In genomic region chr3:55515550-55516246, GRCh38 we compare ENCODE assay signal across 20 cellular contexts. TPM values are rescaled to one million over a fixed set of nuclear protein-coding genes. Genes with fewer than 3 reads are reported as not detected.
DNase-seq lines count a peak whose midpoint lies in the region; ATAC-seq and TF ChIP-seq lines count a peak whose summit lies in the region.
"Had no signal": no experiment of that assay in that cellular context is flagged by ENCODE, and none has a peak within 500 bp of the region (broad histone marks: within the 10 kb centered on the region; RNA-seq: fewer than 3 reads in every experiment).

No MANE protein-coding gene starts in this region.

- H3K9me2 ChIP-seq in SK-N-SH: no peaks in the 10 kb centered on the region

- H3K27ac ChIP-seq in SK-N-SH (ENCODE audit: low read depth in 2 of 2, low read length in 1 of 2): no peak overlapping the region
- H3K27ac ChIP-seq in mesenchymal stem cell (ENCODE audit: low read length, poor library complexity, severe bottlenecking): no peak overlapping the region
- H3K27ac ChIP-seq: 22Rv1, A549, C4-2B had no signal

- no peak overlapping the region for H2BK15ac ChIP-seq in mesenchymal stem cell (ENCODE audit: low read depth, poor library complexity, severe bottlenecking)

- H3K4me3 ChIP-seq in SK-N-SH (ENCODE audit: low read depth in 2 of 2, low read length in 1 of 2): no peak overlapping the region
- no peak overlapping the region for H3K4me3 ChIP-seq in mesenchymal stem cell (ENCODE audit: insufficient read depth in 1 of 2, low read depth in 1 of 2, low read length in 2 of 2)
- no peak overlapping the region for H3K4me3 ChIP-seq in H7 (ENCODE audit: insufficient read depth, low read depth, low read length)
- H3K4me3 ChIP-seq: A549, HAP-1 had no signal

- H3K4me3 Mint-ChIP-seq in type B pancreatic cell: peak overlapping the region; percentile 26
- H3K4me3 Mint-ChIP-seq: CD4-positive, alpha-beta memory T cell; HFFc6 had no signal

- H3F3A ChIP-seq in SK-N-SH (replicated peaks; ENCODE audit: insufficient read depth): peaks cover 7% of the 10 kb centered on the region

- ATAC-seq in SK-N-SH treated with all-trans-retinoic acid at 6 μM for 48 hours: no peak
- ATAC-seq: A549 had no signal

- peaks cover 61% of the 10 kb centered on the region for H3K4me1 Mint-ChIP-seq in type B pancreatic cell (ENCODE audit: unreplicated experiment)
- H3K4me1 Mint-ChIP-seq: CD4-positive, alpha-beta memory T cell had no signal

- peak overlapping the region in 1 of 2 experiments; percentile 29 for H2BK12ac ChIP-seq in mesenchymal stem cell (ENCODE audit: low read length in 2 of 2)

- CTCF ChIA-PET in SK-N-SH (lab: Yijun Ruan, JAX): interaction anchor here (0.6 to 1.8 kb wide), 5 partner anchors 8 to 736 kb away, joined by 3 to 4 read pairs (median 3); no protein-coding TSS in a partner anchor

- no peak overlapping the region for H3K4ac ChIP-seq in mesenchymal stem cell (ENCODE audit: low read depth in 1 of 2, low read length in 2 of 2)

- H2AFZ ChIP-seq in SK-N-SH (ENCODE audit: low read depth) (no peak overlapping the region), mesenchymal stem cell (ENCODE audit: low read depth, low read length) (peak overlapping the region; percentile 43)

- H3K14ac ChIP-seq in mesenchymal stem cell (ENCODE audit: low read length in 2 of 2): no peak overlapping the region

- no peak overlapping the region for H4K91ac ChIP-seq in mesenchymal stem cell (ENCODE audit: low read length)

- no peak overlapping the region for H3K18ac ChIP-seq in mesenchymal stem cell (ENCODE audit: low read depth in 1 of 2, low read length in 2 of 2)

- no peak for TF ChIP-seq EP300 in SK-N-SH (IDR thresholded peaks at IDR 0.05; ENCODE audit: borderline replicate concordance in 1 of 2, low read depth in 1 of 2, low read length in 1 of 2)

- no peaks in the 10 kb centered on the region for H3K79me2 ChIP-seq in SK-N-SH (ENCODE audit: insufficient read depth)

- no peak for TF ChIP-seq RAD21 in SK-N-SH (IDR thresholded peaks at IDR 0.05; ENCODE audit: low read length)

- H3K4me1 ChIP-seq in SK-N-SH (ENCODE audit: control insufficient read depth in 1 of 2, insufficient read depth in 2 of 2, low read depth in 1 of 2, low read length in 1 of 2) (peaks cover 6% of the 10 kb centered on the region in 2 experiments; a peak in 2 of 4 replicates), mesenchymal stem cell (ENCODE audit: control insufficient read depth, insufficient read depth, low read depth, low read length) (peaks cover 13% of the 10 kb centered on the region)

- H3K9me3 ChIP-seq in SK-N-SH (no peaks in the 10 kb centered on the region), mesenchymal stem cell (ENCODE audit: control insufficient read depth, low read length) (no peaks in the 10 kb centered on the region)
- H3K9me3 ChIP-seq: A549, HAP-1 had no signal

- H3K36me3 Mint-ChIP-seq in type B pancreatic cell: no peaks in the 10 kb centered on the region
- H3K36me3 Mint-ChIP-seq: CD4-positive, alpha-beta memory T cell had no signal

- H3K27ac Mint-ChIP-seq in type B pancreatic cell: no peak overlapping the region
- H3K27ac Mint-ChIP-seq: CD4-positive, alpha-beta memory T cell; HFFc6 had no signal

- H2BK5ac ChIP-seq in mesenchymal stem cell (ENCODE audit: low read depth, low read length, poor library complexity, severe bottlenecking): no peak overlapping the region

- TF ChIP-seq CTCF in SK-N-SH (IDR thresholded peaks at IDR 0.05) (no peak), type B pancreatic cell (conservative IDR thresholded peaks at IDR 0.05) (no peak)

- POLR2A ChIA-PET in SK-N-SH (lab: Yijun Ruan, JAX): no interaction called here

- peaks cover 8% of the 10 kb centered on the region for H3K27me3 Mint-ChIP-seq in type B pancreatic cell
- H3K27me3 Mint-ChIP-seq: CD4-positive, alpha-beta memory T cell had no signal

- no peak overlapping the region for H3K23ac ChIP-seq in mesenchymal stem cell (ENCODE audit: low read length in 2 of 2)

- no peak overlapping the region for H3K4me2 ChIP-seq in SK-N-SH
- peak overlapping the region; percentile 5 for H3K4me2 ChIP-seq in mesenchymal stem cell (ENCODE audit: low read length, poor library complexity, severe bottlenecking)
- H3K4me2 ChIP-seq: A549 had no signal

- DNase-seq in SK-N-SH: peak; percentile 22
- peak; percentile 79 for DNase-seq in NCI-H69 (lab: John Stamatoyannopoulos, UW)
- DNase-seq in mesenchymal stem cell: no peak
- no peak for DNase-seq in type B pancreatic cell (ENCODE audit: extremely low spot score, unreplicated experiment)
- no peak for DNase-seq in COLO829 (ENCODE audit: low spot score)
- no peak for DNase-seq in H7
- no peak for DNase-seq in activated CD8-positive, alpha-beta memory T cell treated with anti-CD3 and anti-CD28 coated beads, Interleukin-2, amount 50 U/mL, for 4 hours
- DNase-seq: AML-193; Calu3; CD4-positive, alpha-beta memory T cell; DMS79 treated with DMSO at 0.1 percent for 48 hours; GF-D8; GOT3; HFFc6; IMR-90 had no signal

- no peaks in the 10 kb centered on the region for H3K79me1 ChIP-seq in mesenchymal stem cell (replicated peaks; ENCODE audit: low read length, poor library complexity, severe bottlenecking)

- H2AK5ac ChIP-seq in mesenchymal stem cell (ENCODE audit: low read length, severe bottlenecking): no peak overlapping the region

- no peak overlapping the region for H3K9ac ChIP-seq in SK-N-SH
- no peak overlapping the region for H3K9ac ChIP-seq in mesenchymal stem cell (ENCODE audit: low read length)

- H4K20me1 ChIP-seq in SK-N-SH (ENCODE audit: insufficient read depth): no peaks in the 10 kb centered on the region

- H3K27me3 ChIP-seq in SK-N-SH (ENCODE audit: insufficient read depth): no peaks in the 10 kb centered on the region
- peaks cover 9 to 32% of the 10 kb centered on the region in 2 experiments for H3K27me3 ChIP-seq in mesenchymal stem cell (ENCODE audit: control insufficient read depth in 1 of 2, insufficient read depth in 1 of 2, low read length in 2 of 2)
- H3K27me3 ChIP-seq in H7 (ENCODE audit: control insufficient read depth, insufficient read depth, low read length): no peaks in the 10 kb centered on the region

- no peak overlapping the region for H2BK120ac ChIP-seq in mesenchymal stem cell (ENCODE audit: low read depth, low read length)

- WGBS in SK-N-SH (ENCODE audit: low lambda C conversion rate): 45% methylated on average over 14 of the region's 14 CpGs
- 64% methylated on average over 10 of the region's 14 CpGs for WGBS in mesenchymal stem cell

- H4K8ac ChIP-seq in mesenchymal stem cell (ENCODE audit: low read length): no peak overlapping the region

- H3K9me3 Mint-ChIP-seq in type B pancreatic cell: no peaks in the 10 kb centered on the region
- H3K9me3 Mint-ChIP-seq: HFFc6 had no signal

- H3K36me3 ChIP-seq in SK-N-SH (replicated peaks in 1 of 2; ENCODE audit: control insufficient read depth in 1 of 2, insufficient read depth in 2 of 2, low read length in 1 of 2): no peaks in the 10 kb centered on the region
- no peaks in the 10 kb centered on the region for H3K36me3 ChIP-seq in mesenchymal stem cell (ENCODE audit: control insufficient read depth in 1 of 2, insufficient read depth in 2 of 2, low read depth in 1 of 2, low read length in 2 of 2)
- no peaks in the 10 kb centered on the region for H3K36me3 ChIP-seq in H7 (replicated peaks; ENCODE audit: control insufficient read depth, insufficient read depth, low read length)
- H3K36me3 ChIP-seq: HAP-1 had no signal

TF ChIP-seq in SK-N-SH, 30 proteins besides CTCF, POLR2A, EP300 and RAD21:
- TF ChIP-seq, protein P1, sequence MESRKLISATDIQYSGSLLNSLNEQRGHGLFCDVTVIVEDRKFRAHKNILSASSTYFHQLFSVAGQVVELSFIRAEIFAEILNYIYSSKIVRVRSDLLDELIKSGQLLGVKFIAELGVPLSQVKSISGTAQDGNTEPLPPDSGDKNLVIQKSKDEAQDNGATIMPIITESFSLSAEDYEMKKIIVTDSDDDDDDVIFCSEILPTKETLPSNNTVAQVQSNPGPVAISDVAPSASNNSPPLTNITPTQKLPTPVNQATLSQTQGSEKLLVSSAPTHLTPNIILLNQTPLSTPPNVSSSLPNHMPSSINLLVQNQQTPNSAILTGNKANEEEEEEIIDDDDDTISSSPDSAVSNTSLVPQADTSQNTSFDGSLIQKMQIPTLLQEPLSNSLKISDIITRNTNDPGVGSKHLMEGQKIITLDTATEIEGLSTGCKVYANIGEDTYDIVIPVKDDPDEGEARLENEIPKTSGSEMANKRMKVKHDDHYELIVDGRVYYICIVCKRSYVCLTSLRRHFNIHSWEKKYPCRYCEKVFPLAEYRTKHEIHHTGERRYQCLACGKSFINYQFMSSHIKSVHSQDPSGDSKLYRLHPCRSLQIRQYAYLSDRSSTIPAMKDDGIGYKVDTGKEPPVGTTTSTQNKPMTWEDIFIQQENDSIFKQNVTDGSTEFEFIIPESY (IDR thresholded peaks at IDR 0.05; ENCODE audit: borderline replicate concordance, low read depth): no peak
- peak; percentile 49; the same call in 1 of the 2 replicates for TF ChIP-seq MXI1 (IDR thresholded peaks at IDR 0.05; ENCODE audit: low read depth, low read length)
- no peak for TF ChIP-seq NRF1 (IDR thresholded peaks at IDR 0.05; ENCODE audit: low read depth, low read length)

TF ChIP-seq in SK-N-SH treated with all-trans-retinoic acid at 6 μM for 48 hours, 23 proteins besides CTCF, POLR2A, EP300 and RAD21:
- TF ChIP-seq SNAI2 (CRISPR knock-in tag; IDR thresholded peaks at IDR 0.05): no peak
- TF ChIP-seq ZC3H10 (CRISPR knock-in tag; IDR thresholded peaks at IDR 0.05): no peak
- no peak for TF ChIP-seq TCF4 (CRISPR knock-in tag; IDR thresholded peaks at IDR 0.05; ENCODE audit: borderline replicate concordance)
- TF ChIP-seq ZNF70 (CRISPR knock-in tag; IDR thresholded peaks at IDR 0.05): no peak
- TF ChIP-seq CSDC2 (CRISPR knock-in tag; IDR thresholded peaks at IDR 0.05): no peak
- TF ChIP-seq, protein P2, sequence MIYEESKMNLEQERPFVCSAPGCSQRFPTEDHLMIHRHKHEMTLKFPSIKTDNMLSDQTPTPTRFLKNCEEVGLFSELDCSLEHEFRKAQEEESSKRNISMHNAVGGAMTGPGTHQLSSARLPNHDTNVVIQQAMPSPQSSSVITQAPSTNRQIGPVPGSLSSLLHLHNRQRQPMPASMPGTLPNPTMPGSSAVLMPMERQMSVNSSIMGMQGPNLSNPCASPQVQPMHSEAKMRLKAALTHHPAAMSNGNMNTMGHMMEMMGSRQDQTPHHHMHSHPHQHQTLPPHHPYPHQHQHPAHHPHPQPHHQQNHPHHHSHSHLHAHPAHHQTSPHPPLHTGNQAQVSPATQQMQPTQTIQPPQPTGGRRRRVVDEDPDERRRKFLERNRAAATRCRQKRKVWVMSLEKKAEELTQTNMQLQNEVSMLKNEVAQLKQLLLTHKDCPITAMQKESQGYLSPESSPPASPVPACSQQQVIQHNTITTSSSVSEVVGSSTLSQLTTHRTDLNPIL (CRISPR knock-in tag; IDR thresholded peaks at IDR 0.05; ENCODE audit: low read depth): no peak
- TF ChIP-seq ZNF8 (CRISPR knock-in tag; IDR thresholded peaks at IDR 0.05): no peak
TF ChIP-seq in SK-N-SH treated with all-trans-retinoic acid at 6 μM for 48 hours: peak in this region for 0.

RNA-seq across cellular contexts. Expression of gene WNT5A, which starts 28.6 kb away (rescaled TPM):
- polyA plus RNA-seq in SK-N-SH (2012; rRNA removed): 27.1 and 30.7 TPM in 2 replicates
- polyA plus RNA-seq in SK-N-SH (2012; cell fraction: cytosol; rRNA removed): 13.5 and 23.5 TPM in 2 replicates
- polyA plus RNA-seq in SK-N-SH (2012; cell fraction: nucleus; rRNA removed): 57.8 and 62.1 TPM in 2 replicates
- 239 TPM for polyA plus RNA-seq in mesenchymal stem cell (2013, experiment 1 of 2)
- polyA plus RNA-seq in mesenchymal stem cell (2013, experiment 2 of 2): 239 TPM
- 62.0 and 99.3 TPM in 2 replicates for total RNA-seq in type B pancreatic cell (ENCODE audit: low replicate concordance)
- total RNA-seq in H7 (2014; rRNA removed; shearing (Covaris generic)): 11.5 and 15.7 TPM in 2 replicates
- polyA plus RNA-seq: CD4-positive, alpha-beta memory T cell had no signal

Comparison
In these comparisons a context has a peak if more than half of its experiments do, and no peak if none do; other contexts are left out.
1. DNase-seq: peak in SK-N-SH (single experiment) and NCI-H69 (single experiment); none in mesenchymal stem cell (single experiment), type B pancreatic cell (single experiment), COLO829 (single experiment), H7 (single experiment) and activated CD8-positive, alpha-beta memory T cell treated with anti-CD3 and anti-CD28 coated beads, Interleukin-2, amount 50 U/mL, for 4 hours (single experiment).